In genomic region chr1:246139745-246140182, GRCh38 we compare ENCODE assay signal across 13 cellular contexts.
DNase-seq lines count a peak whose midpoint lies in the region; ATAC-seq and TF ChIP-seq lines count a peak whose summit lies in the region.
"Had no signal": no experiment of that assay in that cellular context is flagged by ENCODE, and none has a peak within 500 bp of the region (broad histone marks: within the 10 kb centered on the region; RNA-seq: fewer than 3 reads in every experiment).

No MANE protein-coding gene starts in this region.

- H3K36me3 Mint-ChIP-seq in Calu3 (ENCODE audit: insufficient read depth, unreplicated experiment) (no peaks in the 10 kb centered on the region), mesothelial cell of epicardium (no peaks in the 10 kb centered on the region)
- peaks cover 0 to 6% of the 10 kb centered on the region in 2 donors for H3K36me3 Mint-ChIP-seq in CD4-positive, alpha-beta memory T cell
- H3K36me3 Mint-ChIP-seq in CD8-positive, alpha-beta T cell = peaks cover 3% of the 10 kb centered on the region

- no TSS peak for BruUV-seq in Calu3 (replicated peaks; lab: Mats Ljungman, UMichigan)
- no TSS peak for BruUV-seq in mammary epithelial cell (replicated peaks; lab: Mats Ljungman, UMichigan)

- CTCF ChIA-PET in Calu3 (lab: Charles Lee) (interaction anchor here (0.5 to 1.0 kb wide), 2 partner anchors 17 to 1118 kb away, joined by 5 to 18 read pairs; no protein-coding TSS in a partner anchor), mammary epithelial cell (lab: Charles Lee; ENCODE audit: low non-redundant PET) (no interaction called here)
- CTCF ChIA-PET in CD4-positive, alpha-beta memory T cell (lab: Charles Lee; ENCODE audit: partially characterized antibody) = interaction anchor here (1.2 kb wide), 1 partner anchor 251 kb away, joined by 3 read pairs; no protein-coding TSS in a partner anchor
- CTCF ChIA-PET in CD8-positive, alpha-beta T cell (lab: Charles Lee) = no interaction called here

- TF ChIP-seq CTCF in Calu3 (IDR thresholded peaks at IDR 0.05; ENCODE audit: unreplicated experiment) = no peak
- TF ChIP-seq CTCF in mammary epithelial cell (conservative IDR thresholded peaks at IDR 0.05 in 1 of 2, IDR thresholded peaks at IDR 0.05 in 1 of 2; ENCODE audit: extremely low read depth in 1 of 2, insufficient read depth in 1 of 2, low read depth in 1 of 2, low read length in 2 of 2) = no peak
- TF ChIP-seq CTCF in mesothelial cell of epicardium (IDR thresholded peaks at IDR 0.05; ENCODE audit: unreplicated experiment) = no peak
- TF ChIP-seq CTCF in CD8-positive, alpha-beta T cell (IDR thresholded peaks at IDR 0.05) = no peak

- dilution Hi-C loops in mammary epithelial cell (cut with HindIII; ENCODE audit: low sequenced_read_pairs) = no loop called here

- DNase-seq in Calu3 = peak; percentile 15
- peak; percentile 90 for DNase-seq in LHCN-M2 (ENCODE audit: low read depth)
- peak; percentile 96 for DNase-seq in mammary epithelial cell
- DNase-seq in mesothelial cell of epicardium (ENCODE audit: low spot score in 2 of 2, unreplicated experiment in 2 of 2) = no peak
- no peak for DNase-seq in CD4-positive, alpha-beta memory T cell
- no peak for DNase-seq in CD8-positive, alpha-beta T cell
- no peak for DNase-seq in germinal center (ENCODE audit: low spot score)
- DNase-seq: DND-41, NCI-H774, posterior cingulate gyrus had no signal

- peak overlapping the region; percentile 59 for H3K9ac ChIP-seq in mammary epithelial cell (ENCODE audit: insufficient read depth, low read length)

- H3K79me2 ChIP-seq in mammary epithelial cell (ENCODE audit: insufficient read depth, low read length) = no peaks in the 10 kb centered on the region

- H3K27ac ChIP-seq in mammary epithelial cell (ENCODE audit: insufficient read depth, low read depth, low read length) = peak overlapping the region; percentile 95
- no peak overlapping the region for H3K27ac ChIP-seq in CD4-positive, alpha-beta memory T cell (ENCODE audit: low read depth, low read length)
- H3K27ac ChIP-seq in CD8-positive, alpha-beta T cell (ENCODE audit: low read depth, low read length) = no peak overlapping the region
- H3K27ac ChIP-seq: vagina had no signal

- H3K27me3 Mint-ChIP-seq in Calu3 (ENCODE audit: unreplicated experiment) (no peaks in the 10 kb centered on the region), mesothelial cell of epicardium (ENCODE audit: low read depth) (no peaks in the 10 kb centered on the region)
- H3K27me3 Mint-ChIP-seq in CD4-positive, alpha-beta memory T cell = no peaks in the 10 kb centered on the region
- no peaks in the 10 kb centered on the region for H3K27me3 Mint-ChIP-seq in CD8-positive, alpha-beta T cell (ENCODE audit: low read depth)

- no peak for ATAC-seq in HG03095 (IDR thresholded peaks at IDR 0.05; ENCODE audit: unreplicated experiment)
- ATAC-seq in CD8-positive, alpha-beta T cell = no peak
- ATAC-seq: left lobe of liver had no signal

- H3K27me3 ChIP-seq in mammary epithelial cell (ENCODE audit: insufficient read depth, low read length) = no peaks in the 10 kb centered on the region
- H3K27me3 ChIP-seq in CD4-positive, alpha-beta memory T cell (ENCODE audit: insufficient read depth, low read length) = no peaks in the 10 kb centered on the region
- no peaks in the 10 kb centered on the region for H3K27me3 ChIP-seq in CD8-positive, alpha-beta T cell (ENCODE audit: insufficient read depth, low read length)
- H3K27me3 ChIP-seq: vagina had no signal

- in situ Hi-C loops in mammary epithelial cell (cut with MboI; ENCODE audit: low sequenced_read_pairs in 2 of 2) = no loop called here

- H3K9me3 Mint-ChIP-seq in Calu3 (ENCODE audit: low read depth, unreplicated experiment) (no peaks in the 10 kb centered on the region), mesothelial cell of epicardium (no peaks in the 10 kb centered on the region)
- H3K9me3 Mint-ChIP-seq in CD4-positive, alpha-beta memory T cell = no peaks in the 10 kb centered on the region
- H3K9me3 Mint-ChIP-seq in CD8-positive, alpha-beta T cell = no peaks in the 10 kb centered on the region

- no peak overlapping the region for H3K4me3 ChIP-seq in mammary epithelial cell (replicated peaks in 1 of 3; ENCODE audit: insufficient read depth in 1 of 3, low read depth in 2 of 3, low read length in 3 of 3)
- H3K4me3 ChIP-seq in CD4-positive, alpha-beta memory T cell (ENCODE audit: low read length in 2 of 2) = no peak overlapping the region
- no peak overlapping the region for H3K4me3 ChIP-seq in CD8-positive, alpha-beta T cell (ENCODE audit: low read depth, low read length)
- H3K4me3 ChIP-seq: vagina had no signal

- no peak overlapping the region for H2AFZ ChIP-seq in mammary epithelial cell (ENCODE audit: low read depth, low read length)

- intact Hi-C loops in Calu3 (cut with micrococcal nuclease; ENCODE audit: unreplicated experiment) = no loop called here
- intact Hi-C loops in mammary epithelial cell (cut with micrococcal nuclease) = loop anchor here (1.0 to 10.0 kb wide), 3 partner anchors 286 to 987 kb away; partner anchors contain the start of gene KIF26B
- intact Hi-C loops in CD4-positive, alpha-beta memory T cell (cut with micrococcal nuclease) = no loop called here
- intact Hi-C loops in CD8-positive, alpha-beta T cell (cut with DNase I, micrococcal nuclease) = no loop called here

- peak overlapping the region; percentile 90 for H3K27ac Mint-ChIP-seq in Calu3 (ENCODE audit: unreplicated experiment)
- peak overlapping the region; percentile 33 for H3K27ac Mint-ChIP-seq in mesothelial cell of epicardium
- H3K27ac Mint-ChIP-seq in CD4-positive, alpha-beta memory T cell = no peak overlapping the region
- H3K27ac Mint-ChIP-seq in CD8-positive, alpha-beta T cell = no peak overlapping the region

- POLR2A ChIA-PET in CD4-positive, alpha-beta memory T cell (lab: Charles Lee; ENCODE audit: partially characterized antibody) = no interaction called here
- POLR2A ChIA-PET in CD8-positive, alpha-beta T cell (lab: Charles Lee) = interaction anchor here (0.7 kb wide), 1 partner anchor 98 kb away, joined by 3 read pairs; no protein-coding TSS in a partner anchor

- no peaks in the 10 kb centered on the region for H4K20me1 ChIP-seq in mammary epithelial cell (ENCODE audit: insufficient read depth, low read length)

- H3K4me2 ChIP-seq in mammary epithelial cell (ENCODE audit: insufficient read depth, low read depth, low read length) = peak overlapping the region; percentile 63

- WGBS in mammary epithelial cell (ENCODE audit: low coverage, missing lambda C conversion rate) = 3% methylated on average over 2 of the region's 2 CpGs

- H3K4me3 Mint-ChIP-seq in Calu3 (ENCODE audit: low read depth, unreplicated experiment) (no peak overlapping the region), mesothelial cell of epicardium (no peak overlapping the region)
- no peak overlapping the region for H3K4me3 Mint-ChIP-seq in CD4-positive, alpha-beta memory T cell
- H3K4me3 Mint-ChIP-seq in CD8-positive, alpha-beta T cell = no peak overlapping the region

- peaks cover 47% of the 10 kb centered on the region for H3K4me1 Mint-ChIP-seq in Calu3 (ENCODE audit: low read depth, unreplicated experiment)
- peaks cover 16% of the 10 kb centered on the region for H3K4me1 Mint-ChIP-seq in mesothelial cell of epicardium
- H3K4me1 Mint-ChIP-seq in CD4-positive, alpha-beta memory T cell = peaks cover 0 to under 1% (median 0%) of the 10 kb centered on the region in 4 donors
- no peaks in the 10 kb centered on the region for H3K4me1 Mint-ChIP-seq in CD8-positive, alpha-beta T cell (ENCODE audit: low read depth)

- no peaks in the 10 kb centered on the region for H3K9me3 ChIP-seq in mammary epithelial cell (replicated peaks; ENCODE audit: insufficient read depth, low read length)
- no peaks in the 10 kb centered on the region for H3K9me3 ChIP-seq in CD4-positive, alpha-beta memory T cell (ENCODE audit: control insufficient read depth in 1 of 2, low read length in 2 of 2)
- no peaks in the 10 kb centered on the region for H3K9me3 ChIP-seq in CD8-positive, alpha-beta T cell (ENCODE audit: low read length)
- H3K9me3 ChIP-seq: vagina had no signal

- H3K36me3 ChIP-seq in mammary epithelial cell (ENCODE audit: insufficient read depth, low read length) = no peaks in the 10 kb centered on the region
- H3K36me3 ChIP-seq in CD4-positive, alpha-beta memory T cell (ENCODE audit: insufficient read depth, low read length) = no peaks in the 10 kb centered on the region
- H3K36me3 ChIP-seq in CD8-positive, alpha-beta T cell (ENCODE audit: insufficient read depth, low read length) = no peaks in the 10 kb centered on the region
- H3K36me3 ChIP-seq: vagina had no signal

- H3K4me1 ChIP-seq in mammary epithelial cell (ENCODE audit: insufficient read depth, low read length) = peaks cover 42% of the 10 kb centered on the region
- H3K4me1 ChIP-seq in CD4-positive, alpha-beta memory T cell (ENCODE audit: insufficient read depth, low read length) = no peaks in the 10 kb centered on the region
- no peaks in the 10 kb centered on the region for H3K4me1 ChIP-seq in CD8-positive, alpha-beta T cell (ENCODE audit: insufficient read depth, low read length)
- H3K4me1 ChIP-seq: vagina had no signal

Comparison
In these comparisons a context has a peak if more than half of its experiments do, and no peak if none do; other contexts are left out.
1. DNase-seq: peak in Calu3 (single experiment), LHCN-M2 (single experiment) and mammary epithelial cell (single experiment); none in mesothelial cell of epicardium (0 of 2), CD4-positive, alpha-beta memory T cell (0 of 5), CD8-positive, alpha-beta T cell (0 of 7) and germinal center (single experiment).
2. H3K27ac Mint-ChIP-seq: peak in Calu3 (single experiment) and mesothelial cell of epicardium (single experiment); none in CD4-positive, alpha-beta memory T cell (0 of 7) and CD8-positive, alpha-beta T cell (single experiment).
3. CTCF ChIA-PET loops: an anchor here in Calu3 (0.5 to 1.0 kb wide) and CD4-positive, alpha-beta memory T cell (1.2 kb wide); none called in mammary epithelial cell and CD8-positive, alpha-beta T cell.